In the genomic region with DNA sequence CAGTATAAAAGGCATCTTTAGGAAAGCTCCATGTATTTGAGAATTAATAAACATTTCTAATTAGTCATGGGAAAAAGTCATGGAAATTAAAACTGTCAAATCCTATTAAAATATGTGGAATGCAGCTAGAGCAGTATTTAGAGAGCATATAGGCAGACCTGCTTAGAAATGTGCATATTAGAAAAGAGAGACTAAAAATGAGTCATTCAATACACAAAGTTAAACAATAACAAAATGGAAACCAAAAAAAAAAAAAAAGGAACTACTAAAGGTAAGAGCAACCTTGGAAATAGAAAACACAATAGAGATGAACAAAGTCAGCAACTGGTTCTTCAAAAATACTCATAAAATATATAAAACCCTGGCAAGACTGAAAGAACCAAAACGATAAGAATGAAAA, we compare ENCODE assay signal across 22 cellular contexts. TPM values are rescaled to one million over a fixed set of nuclear protein-coding genes. Genes with fewer than 3 reads are reported as not detected.
A peak's percentile ranks its signal among the peaks of the same experiment; 100 is the strongest.
DNase-seq lines count a peak whose midpoint lies in the region; ATAC-seq, FAIRE-seq and TF ChIP-seq lines count a peak whose summit lies in the region.
"Had no signal": no experiment of that assay in that cellular context is flagged by ENCODE, and none has a peak within 500 bp of the region (broad histone marks: within the 10 kb centered on the region; RNA-seq: fewer than 3 reads in every experiment).

No MANE protein-coding gene starts in this region.

- peaks cover 62% of the 10 kb centered on the region for H3K9me3 Mint-ChIP-seq in mesothelial cell of epicardium

- H3K36me3 ChIP-seq in bronchial epithelial cell (ENCODE audit: control insufficient read depth, insufficient read depth, low read length) = peaks cover 7% of the 10 kb centered on the region
- H3K36me3 ChIP-seq in right lobe of liver = no peaks in the 10 kb centered on the region

- peaks cover 8% of the 10 kb centered on the region for H3K36me3 Mint-ChIP-seq in mesothelial cell of epicardium
- H3K36me3 Mint-ChIP-seq: CD14-positive monocyte had no signal

- no peak overlapping the region for H3K27ac ChIP-seq in right lobe of liver
- H3K27ac ChIP-seq: HL-60, KMS-11 had no signal

- no peak for TF ChIP-seq POLR2A in right lobe of liver (IDR thresholded peaks at IDR 0.05)

- H3K4me3 Mint-ChIP-seq in mesothelial cell of epicardium = no peak overlapping the region
- H3K4me3 Mint-ChIP-seq: CD14-positive monocyte; T-helper 1 cell treated with Interleukin-12 subunit alpha and Interleukin-12 subunit beta and Interleukin-4 antibody, amounts not matched to agents 30 μg/mL and 1 μg/mL, for 36 hours had no signal

- WGBS in right lobe of liver (ENCODE audit: insufficient coverage, low coverage, low lambda C conversion rate, missing lambda C conversion rate) = 100% methylated on average over 1 of the region's 1 CpG

- H3K4me3 ChIP-seq in bronchial epithelial cell (ENCODE audit: low read depth, low read length) = no peak overlapping the region
- H3K4me3 ChIP-seq in right lobe of liver = no peak overlapping the region

- no peak for FAIRE-seq in bronchial epithelial cell (lab: Jason Lieb, UNC)
- FAIRE-seq: GM12892, GM18507, H54 had no signal

- peaks cover 2% of the 10 kb centered on the region for H3K4me1 Mint-ChIP-seq in mesothelial cell of epicardium
- H3K4me1 Mint-ChIP-seq: CD14-positive monocyte had no signal

- peak; percentile 80 for DNase-seq in DMS53 (lab: John Stamatoyannopoulos, UW)
- DNase-seq in bronchial epithelial cell (ENCODE audit: low read depth) = peak; percentile 70
- DNase-seq in mesothelial cell of epicardium (ENCODE audit: low spot score in 2 of 2, unreplicated experiment in 2 of 2) = no peak
- no peak for DNase-seq in NCI-H1436 (lab: John Stamatoyannopoulos, UW)
- no peak for DNase-seq in right lobe of liver
- DNase-seq: AML-193, EL, NCI-H1436 treated with DMSO at 0.1 percent for 48 hours, NCI-H2029, NCI-H446 treated with DMSO at 0.1 percent for 48 hours, NCI-H69, SHP77 treated with DMSO at 0.1 percent for 48 hours had no signal

- no peaks in the 10 kb centered on the region for H3K4me1 ChIP-seq in right lobe of liver

- TF ChIP-seq CTCF in bronchial epithelial cell (IDR thresholded peaks at IDR 0.05; ENCODE audit: insufficient read depth, low read length, severe bottlenecking) (no peak), mesothelial cell of epicardium (IDR thresholded peaks at IDR 0.05; ENCODE audit: unreplicated experiment) (no peak), right lobe of liver (IDR thresholded peaks at IDR 0.05) (no peak)

- H3K9me3 ChIP-seq in right lobe of liver = no peaks in the 10 kb centered on the region

- no peaks in the 10 kb centered on the region for H3K27me3 ChIP-seq in bronchial epithelial cell (ENCODE audit: control insufficient read depth, insufficient read depth, low read length)
- no peaks in the 10 kb centered on the region for H3K27me3 ChIP-seq in right lobe of liver

- peaks cover 1% of the 10 kb centered on the region for H3K27me3 Mint-ChIP-seq in mesothelial cell of epicardium (ENCODE audit: low read depth)

- ATAC-seq in HG03354 (IDR thresholded peaks at IDR 0.05; ENCODE audit: poor library complexity, severe bottlenecking, unreplicated experiment) = peak; percentile 57
- ATAC-seq in HG03521 (IDR thresholded peaks at IDR 0.05; ENCODE audit: unreplicated experiment) = no peak
- ATAC-seq in right lobe of liver = no peak

- intact Hi-C loops in right lobe of liver (cut with DNase I) = no loop called here

- H3K27ac Mint-ChIP-seq in mesothelial cell of epicardium = peak overlapping the region; percentile 14
- H3K27ac Mint-ChIP-seq: CD14-positive monocyte; T-helper 1 cell treated with Interleukin-12 subunit alpha and Interleukin-12 subunit beta and Interleukin-4 antibody, amounts not matched to agents 30 μg/mL and 1 μg/mL, for 36 hours had no signal

RNA-seq across cellular contexts. Expression of a gene that starts 59.7 kb away (rescaled TPM):
- total RNA-seq in bronchial epithelial cell (2.1 and 2.4 TPM in 2 replicates), mesothelial cell of epicardium (0.09 to 0.29 TPM (median 0.23 TPM) in 3 replicates), right lobe of liver (under 1 TPM in 2 of 6 experiments, not detected in 4; 0.11 to 0.49 TPM)
- total RNA-seq: MCF 10A had no signal

Comparison
In these comparisons a context has a peak if more than half of its experiments do, and no peak if none do; other contexts are left out.
1. DNase-seq: peak in DMS53 (single experiment) and bronchial epithelial cell (single experiment); none in mesothelial cell of epicardium (0 of 2), NCI-H1436 (single experiment) and right lobe of liver (0 of 3).